8 cellular contexts compared by ENCODE assay signal in the genomic region with DNA sequence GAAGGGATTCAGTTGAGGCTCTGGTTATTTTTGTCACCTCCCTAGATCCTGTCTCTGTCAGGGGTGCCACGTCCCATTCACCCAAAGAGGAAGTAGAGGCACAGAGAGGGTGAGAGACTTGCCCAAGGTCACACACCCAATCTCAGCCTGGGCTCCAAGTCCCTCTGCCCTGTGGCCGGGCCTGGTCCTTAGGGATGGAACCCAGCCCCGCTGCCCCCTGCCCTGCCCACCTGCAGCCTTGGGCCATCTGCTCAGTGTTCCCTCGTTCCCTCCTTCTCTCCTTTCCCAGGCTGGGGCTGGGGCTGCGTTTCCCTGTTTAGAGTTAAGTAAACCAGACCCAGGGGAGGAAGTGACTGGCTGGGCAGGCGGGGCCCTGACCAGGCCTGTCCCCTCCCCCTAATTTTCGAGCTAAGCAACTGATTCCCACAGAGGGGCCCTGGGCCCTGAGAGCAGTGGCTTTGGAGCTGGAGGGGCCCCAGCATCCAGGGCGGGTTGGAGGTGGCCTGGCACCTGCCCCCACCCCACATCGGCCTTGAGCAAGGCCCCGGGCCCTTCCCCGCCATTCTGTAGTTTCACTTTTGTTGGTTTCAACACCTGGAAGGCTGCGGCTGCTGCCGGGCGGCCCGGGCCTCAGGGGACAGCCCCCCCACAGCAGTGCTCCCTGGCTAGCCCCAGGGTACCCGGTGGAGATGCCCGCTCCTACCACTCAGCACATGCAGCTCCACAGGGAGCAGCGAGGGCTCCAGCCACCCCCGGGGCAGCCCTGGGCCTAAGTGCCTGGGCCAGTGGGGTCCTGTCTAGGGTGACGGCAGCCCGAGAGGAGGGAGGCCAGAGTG. TPM values are rescaled to one million over a fixed set of nuclear protein-coding genes. Genes with fewer than 3 reads are reported as not detected.
DNase-seq lines count a peak whose midpoint lies in the region; ATAC-seq, FAIRE-seq and TF ChIP-seq lines count a peak whose summit lies in the region.

No MANE protein-coding gene starts in this region.

- TF ChIP-seq POLR2A in GM12892 (IDR thresholded peaks at IDR 0.05; ENCODE audit: low read depth, low read length): no peak

- peak overlapping the region; percentile 72 for H3K4me3 Mint-ChIP-seq in glutamatergic neuron (ENCODE audit: unreplicated experiment)

- no peak overlapping the region for H3K27ac Mint-ChIP-seq in glutamatergic neuron (ENCODE audit: unreplicated experiment)

- FAIRE-seq in GM12892 (lab: Jason Lieb, UNC) (peak; percentile 91), RCC 7860 (lab: Jason Lieb, UNC) (no peak)

- H3K4me1 Mint-ChIP-seq in glutamatergic neuron (ENCODE audit: low read depth, unreplicated experiment): peaks cover 2% of the 10 kb centered on the region

- H3K27me3 Mint-ChIP-seq in glutamatergic neuron (ENCODE audit: unreplicated experiment): peaks cover 3% of the 10 kb centered on the region

- ATAC-seq in HG02763 (IDR thresholded peaks at IDR 0.05; ENCODE audit: unreplicated experiment): peak; percentile 36

- DNase-seq in GM12892 (ENCODE audit: insufficient read length) (peak; percentile 95), RCC 7860 (ENCODE audit: low spot score) (peak; percentile 19), glutamatergic neuron (peak; percentile 72), posterior vena cava (ENCODE audit: low spot score) (peak; percentile 90), NCI-H446 treated with DMSO at 0.1 percent for 48 hours (lab: John Stamatoyannopoulos, UW) (no peak), NCI-H187 treated with DMSO at 0.1 percent for 48 hours (lab: John Stamatoyannopoulos, UW) (no peak)
- DNase-seq in activated gamma-delta T cell treated with anti-CD3 and anti-CD28 coated beads, Interleukin-2, amount 50 U/mL, for 16 hours (ENCODE audit: low read depth): peak; percentile 25

- no peaks in the 10 kb centered on the region for H3K9me3 Mint-ChIP-seq in glutamatergic neuron (ENCODE audit: unreplicated experiment)

- no peaks in the 10 kb centered on the region for H3K36me3 Mint-ChIP-seq in glutamatergic neuron (ENCODE audit: unreplicated experiment)

- no peak for TF ChIP-seq CTCF in glutamatergic neuron (IDR thresholded peaks at IDR 0.05; ENCODE audit: partially characterized antibody, unreplicated experiment)

- intact Hi-C loops in posterior vena cava (cut with DNase I): no loop called here

RNA-seq across cellular contexts. Expression of a gene that starts 1.5 kb away (rescaled TPM):
- polyA plus RNA-seq in GM12892 (2012; ENCODE audit: missing spikeins): 32.9 TPM
- total RNA-seq in glutamatergic neuron (ENCODE audit: unreplicated experiment): 47.2 TPM
- 100 to 1,000 TPM in 1 of 2 donors, 10 to 100 TPM in 1; 80.8 to 105 TPM for total RNA-seq in posterior vena cava

RNA-seq across cellular contexts. Expression of a gene that starts 9.9 kb away (rescaled TPM):
- 67.3 TPM for polyA plus RNA-seq in GM12892 (2012; ENCODE audit: missing spikeins)
- total RNA-seq in glutamatergic neuron (ENCODE audit: unreplicated experiment) (136 TPM), posterior vena cava (100 to 1,000 TPM in 1 of 2 donors, 10 to 100 TPM in 1; 95.3 to 101 TPM)

RNA-seq across cellular contexts. Expression of a gene that starts 30.2 kb away (rescaled TPM):
- polyA plus RNA-seq in GM12892 (2012; ENCODE audit: missing spikeins): 0.13 TPM
- 0.22 TPM for total RNA-seq in glutamatergic neuron (ENCODE audit: unreplicated experiment)
- 10 to 100 TPM; 11.2 to 15.0 TPM for total RNA-seq in posterior vena cava

RNA-seq across cellular contexts. Expression of a gene that starts 36.4 kb away (rescaled TPM):
- 19.5 TPM for polyA plus RNA-seq in GM12892 (2012; ENCODE audit: missing spikeins)
- total RNA-seq in glutamatergic neuron (ENCODE audit: unreplicated experiment): 0.86 TPM
- 10 to 100 TPM; 15.9 to 28.5 TPM for total RNA-seq in posterior vena cava

Comparison
In these comparisons a context has a peak if more than half of its experiments do, and no peak if none do; other contexts are left out.
1. DNase-seq: peak in GM12892 (single experiment), RCC 7860 (single experiment), activated gamma-delta T cell treated with anti-CD3 and anti-CD28 coated beads, Interleukin-2, amount 50 U/mL, for 16 hours (single experiment), glutamatergic neuron (single experiment) and posterior vena cava (single experiment); none in NCI-H446 treated with DMSO at 0.1 percent for 48 hours (single experiment) and NCI-H187 treated with DMSO at 0.1 percent for 48 hours (single experiment).